ENCODE assay signal across 1 cellular context in the genomic region with DNA sequence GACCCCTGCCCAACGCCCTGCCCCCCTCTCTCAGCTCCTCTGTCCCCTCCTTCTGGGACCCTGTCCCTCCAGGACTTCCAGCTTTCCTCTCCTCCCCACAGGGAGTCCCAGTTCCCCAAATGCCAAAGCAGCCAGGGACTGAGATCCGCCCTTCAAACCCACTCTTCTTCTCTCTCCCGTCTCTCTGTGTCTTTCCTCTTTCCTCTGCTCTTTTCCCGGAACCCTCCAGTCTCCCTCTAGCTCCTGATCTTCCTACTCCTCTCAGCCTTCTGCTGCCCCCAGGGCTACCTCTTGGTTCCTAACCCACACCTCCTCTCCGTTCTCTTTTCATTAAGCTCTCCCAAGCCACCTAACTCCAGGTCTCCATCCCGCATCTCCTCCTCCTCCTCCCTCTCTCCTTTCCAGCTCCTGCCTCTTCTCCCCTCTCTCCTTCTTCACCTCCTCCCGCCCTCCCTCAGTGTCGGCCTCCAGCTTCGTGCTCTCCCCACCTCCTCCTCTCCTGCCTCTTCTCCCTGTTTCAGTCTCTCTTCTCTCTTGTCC.
TF ChIP-seq lines count a peak whose summit lies in the region.

A gene (minus strand): TSS at position 536 of the 540 bp plus-strand sequence. CDS start 555 bp downstream, outside the sequence.

TF ChIP-seq in WTC11, 78 proteins besides CTCF, POLR2A, EP300 and RAD21 (continued from another document):
- TF ChIP-seq, protein P1, sequence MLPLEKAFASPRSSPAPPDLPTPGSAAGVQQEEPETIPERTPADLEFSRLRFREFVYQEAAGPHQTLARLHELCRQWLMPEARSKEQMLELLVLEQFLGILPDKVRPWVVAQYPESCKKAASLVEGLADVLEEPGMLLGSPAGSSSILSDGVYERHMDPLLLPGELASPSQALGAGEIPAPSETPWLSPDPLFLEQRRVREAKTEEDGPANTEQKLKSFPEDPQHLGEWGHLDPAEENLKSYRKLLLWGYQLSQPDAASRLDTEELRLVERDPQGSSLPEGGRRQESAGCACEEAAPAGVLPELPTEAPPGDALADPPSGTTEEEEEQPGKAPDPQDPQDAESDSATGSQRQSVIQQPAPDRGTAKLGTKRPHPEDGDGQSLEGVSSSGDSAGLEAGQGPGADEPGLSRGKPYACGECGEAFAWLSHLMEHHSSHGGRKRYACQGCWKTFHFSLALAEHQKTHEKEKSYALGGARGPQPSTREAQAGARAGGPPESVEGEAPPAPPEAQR (CRISPR knock-in tag; IDR thresholded peaks at IDR 0.05) = no peak
- TF ChIP-seq ELF4 (CRISPR knock-in tag; IDR thresholded peaks at IDR 0.05; ENCODE audit: low read depth) (no peak), IRF2 (CRISPR knock-in tag; IDR thresholded peaks at IDR 0.05; ENCODE audit: borderline replicate concordance, low read depth) (no peak), ZNF416 (CRISPR knock-in tag; IDR thresholded peaks at IDR 0.05) (0 out of 2 replicates have a peak, but pooled peaks have one; percentile 24), ZNF263 (CRISPR knock-in tag; IDR thresholded peaks at IDR 0.05; ENCODE audit: low read depth) (peak; percentile 66; the same call in 1 of the 2 replicates), SOX15 (CRISPR knock-in tag; IDR thresholded peaks at IDR 0.05) (no peak)
- TF ChIP-seq, protein P2, sequence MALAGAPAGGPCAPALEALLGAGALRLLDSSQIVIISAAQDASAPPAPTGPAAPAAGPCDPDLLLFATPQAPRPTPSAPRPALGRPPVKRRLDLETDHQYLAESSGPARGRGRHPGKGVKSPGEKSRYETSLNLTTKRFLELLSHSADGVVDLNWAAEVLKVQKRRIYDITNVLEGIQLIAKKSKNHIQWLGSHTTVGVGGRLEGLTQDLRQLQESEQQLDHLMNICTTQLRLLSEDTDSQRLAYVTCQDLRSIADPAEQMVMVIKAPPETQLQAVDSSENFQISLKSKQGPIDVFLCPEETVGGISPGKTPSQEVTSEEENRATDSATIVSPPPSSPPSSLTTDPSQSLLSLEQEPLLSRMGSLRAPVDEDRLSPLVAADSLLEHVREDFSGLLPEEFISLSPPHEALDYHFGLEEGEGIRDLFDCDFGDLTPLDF (CRISPR knock-in tag; IDR thresholded peaks at IDR 0.05) = no peak
